Comparison of ENCODE assay signal across 16 cellular contexts in the genomic region with DNA sequence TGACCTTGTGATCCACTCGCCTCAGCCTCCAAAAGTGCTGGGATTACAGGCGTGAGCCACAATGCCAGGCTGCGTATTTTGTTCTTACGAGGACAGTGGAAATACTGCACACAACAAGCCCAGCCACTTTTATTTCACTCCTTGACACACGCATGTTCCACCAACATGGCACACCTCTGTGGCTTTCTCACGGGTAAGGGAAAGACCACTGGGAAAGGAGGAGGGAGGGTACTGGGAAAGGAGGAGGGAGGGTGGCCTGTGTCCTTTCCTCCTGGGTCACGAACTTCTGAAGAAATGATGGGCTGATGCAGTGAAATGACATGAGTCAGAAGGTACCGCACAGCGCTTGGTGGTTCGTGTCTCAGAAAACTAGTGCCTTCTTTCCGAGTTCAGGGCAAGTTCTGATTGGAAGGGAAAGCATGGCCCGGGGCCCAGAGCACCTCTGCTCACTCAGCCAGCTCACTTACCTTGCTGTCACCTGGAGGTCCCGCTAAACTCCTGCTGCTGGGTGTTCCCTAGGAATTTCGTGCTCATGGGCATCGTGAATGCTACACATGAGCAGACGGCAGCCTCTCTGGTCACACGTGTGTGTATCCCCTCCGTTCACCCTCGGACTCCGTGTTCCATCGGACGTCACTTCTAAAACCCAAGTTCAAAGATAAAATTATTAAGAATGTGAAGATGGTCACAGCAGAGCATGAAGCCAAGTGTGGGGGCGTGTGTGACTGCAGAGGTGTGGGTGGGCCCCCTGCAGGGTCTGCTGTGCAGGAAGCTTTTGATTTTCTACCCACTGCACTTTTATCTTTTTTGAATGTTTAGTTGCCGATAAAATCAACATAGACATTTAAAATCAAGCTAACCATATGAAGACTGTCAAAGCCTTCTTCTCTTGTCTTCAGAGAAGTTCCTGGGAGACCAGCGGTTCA. TPM values are rescaled to one million over a fixed set of nuclear protein-coding genes. Genes with fewer than 3 reads are reported as not detected.
DNase-seq lines count a peak whose midpoint lies in the region; ATAC-seq, FAIRE-seq and TF ChIP-seq lines count a peak whose summit lies in the region.
"Had no signal": no experiment of that assay in that cellular context is flagged by ENCODE, and none has a peak within 500 bp of the region (broad histone marks: within the 10 kb centered on the region; RNA-seq: fewer than 3 reads in every experiment).

No MANE protein-coding gene starts in this region.

- no peak overlapping the region for H3K4me3 Mint-ChIP-seq in activated CD4-positive, alpha-beta T cell treated with anti-CD3 and anti-CD28 coated beads, Interleukin-2, amount 10 ng/mL, durations not matched to agents 7 days and 5 days
- H3K4me3 Mint-ChIP-seq: CD4-positive, CD25-positive, alpha-beta regulatory T cell had no signal

- H3K36me3 Mint-ChIP-seq in activated CD4-positive, alpha-beta T cell treated with anti-CD3 and anti-CD28 coated beads, Interleukin-2, amount 10 ng/mL, durations not matched to agents 7 days and 5 days (ENCODE audit: low read depth) = no peaks in the 10 kb centered on the region
- H3K36me3 Mint-ChIP-seq: CD4-positive, CD25-positive, alpha-beta regulatory T cell had no signal

- no peaks in the 10 kb centered on the region for H3K9me3 ChIP-seq in left ventricle myocardium inferior (replicated peaks)
- H3K9me3 ChIP-seq: BLaER1 treated with 17β-estradiol and CSF1 and Interleukin-3, amounts not matched to agents 10 nM and 100 nM had no signal

- ATAC-seq in Right ventricle myocardium inferior = no peak
- ATAC-seq: GM12878 had no signal

- POLR2A ChIA-PET in activated CD4-positive, alpha-beta T cell treated with anti-CD3 and anti-CD28 coated beads, Interleukin-2, amount 10 ng/mL, durations not matched to agents 7 days and 5 days (lab: Charles Lee) = no interaction called here

- H3K27me3 Mint-ChIP-seq in activated CD4-positive, alpha-beta T cell treated with anti-CD3 and anti-CD28 coated beads, Interleukin-2, amount 10 ng/mL, durations not matched to agents 7 days and 5 days = peaks cover 3% of the 10 kb centered on the region

- H3K27ac ChIP-seq in left ventricle myocardium inferior (replicated peaks) (no peak overlapping the region), dorsolateral prefrontal cortex (peak overlapping the region in 48 of 59 donors; percentile 23 to 99 (median 89)), temporal lobe (ENCODE audit: low read depth, low read length) (peak overlapping the region; percentile 94)
- H3K27ac ChIP-seq: BLaER1 treated with 17β-estradiol and CSF1 and Interleukin-3, amounts not matched to agents 10 nM and 100 nM; HL-60 had no signal

- no peak for FAIRE-seq in HTR-8/SVneo (lab: Jason Lieb, UNC)
- FAIRE-seq: GM12878, GM18507 had no signal

- H3K4me1 ChIP-seq in left ventricle myocardium inferior = no peaks in the 10 kb centered on the region

- intact Hi-C loops in Right ventricle myocardium inferior (cut with DNase I) = no loop called here
- intact Hi-C loops in left ventricle myocardium inferior (cut with micrococcal nuclease) = no loop called here
- intact Hi-C loops in dorsolateral prefrontal cortex (cut with DNase I) = loop anchor here in 1 of 2 donors (10.0 kb wide), 1 partner anchor 283 kb away; no protein-coding TSS in a partner anchor

- H3K36me3 ChIP-seq in left ventricle myocardium inferior = no peaks in the 10 kb centered on the region
- H3K36me3 ChIP-seq: BLaER1 treated with 17β-estradiol and CSF1 and Interleukin-3, amounts not matched to agents 10 nM and 100 nM had no signal

- H3K4me3 ChIP-seq in left ventricle myocardium inferior = no peak overlapping the region
- H3K4me3 ChIP-seq in dorsolateral prefrontal cortex = no peak overlapping the region
- H3K4me3 ChIP-seq: BLaER1 treated with 17β-estradiol and CSF1 and Interleukin-3, amounts not matched to agents 10 nM and 100 nM; GM12878 had no signal

- CTCF ChIA-PET in activated CD4-positive, alpha-beta T cell treated with anti-CD3 and anti-CD28 coated beads, Interleukin-2, amount 10 ng/mL, durations not matched to agents 7 days and 5 days (lab: Charles Lee) = interaction anchor here (0.6 kb wide), 1 partner anchor 17 kb away, joined by 3 read pairs; no protein-coding TSS in a partner anchor

- peaks cover 15% of the 10 kb centered on the region for H3K27me3 ChIP-seq in left ventricle myocardium inferior (ENCODE audit: low read depth)
- no peaks in the 10 kb centered on the region for H3K27me3 ChIP-seq in dorsolateral prefrontal cortex
- H3K27me3 ChIP-seq: BLaER1 treated with 17β-estradiol and CSF1 and Interleukin-3, amounts not matched to agents 10 nM and 100 nM had no signal

- no peak overlapping the region for H3K27ac Mint-ChIP-seq in activated CD4-positive, alpha-beta T cell treated with anti-CD3 and anti-CD28 coated beads, Interleukin-2, amount 10 ng/mL, durations not matched to agents 7 days and 5 days
- H3K27ac Mint-ChIP-seq: CD4-positive, CD25-positive, alpha-beta regulatory T cell had no signal

- peaks cover under 1% of the 10 kb centered on the region for H3K4me1 Mint-ChIP-seq in activated CD4-positive, alpha-beta T cell treated with anti-CD3 and anti-CD28 coated beads, Interleukin-2, amount 10 ng/mL, durations not matched to agents 7 days and 5 days

- TF ChIP-seq CTCF in left ventricle myocardium inferior (IDR thresholded peaks at IDR 0.05; ENCODE audit: borderline replicate concordance) = no peak
- no peak for TF ChIP-seq CTCF in dorsolateral prefrontal cortex (IDR thresholded peaks at IDR 0.05 in 54 of 56, conservative IDR thresholded peaks at IDR 0.05 in 2 of 56; ENCODE audit: low read depth in 1 of 56, partially characterized antibody in 56 of 56)

- H3K9me3 Mint-ChIP-seq in activated CD4-positive, alpha-beta T cell treated with anti-CD3 and anti-CD28 coated beads, Interleukin-2, amount 10 ng/mL, durations not matched to agents 7 days and 5 days = no peaks in the 10 kb centered on the region
- H3K9me3 Mint-ChIP-seq: CD4-positive, CD25-positive, alpha-beta regulatory T cell had no signal

- DNase-seq in Right ventricle myocardium inferior (ENCODE audit: missing footprints) (peak; percentile 2), left ventricle myocardium inferior (no peak), dorsolateral prefrontal cortex (no peak), left kidney (ENCODE audit: low read depth, low spot score) (peak; percentile 40), HTR-8/SVneo (ENCODE audit: insufficient read length, low spot score) (no peak), SHP77 (lab: John Stamatoyannopoulos, UW) (no peak)
- no peak for DNase-seq in activated CD4-positive, alpha-beta T cell treated with anti-CD3 and anti-CD28 coated beads, Interleukin-2, amount 10 ng/mL, durations not matched to agents 7 days and 5 days
- DNase-seq: ACHN; CD4-positive, CD25-positive, alpha-beta regulatory T cell; DMS79; HCEC 1CT had no signal

RNA-seq across cellular contexts. Expression of a gene that starts 42.9 kb away (rescaled TPM):
- total RNA-seq in Right ventricle myocardium inferior (0.22 TPM), left ventricle myocardium inferior (0.66 TPM), dorsolateral prefrontal cortex (10 to 100 TPM in 3 of 120 experiments, 1 to 10 TPM in 117; 1.4 to 14.2 (median 4.7) TPM), temporal lobe (2.7 TPM)
- total RNA-seq in activated CD4-positive, alpha-beta T cell treated with anti-CD3 and anti-CD28 coated beads, Interleukin-2, amount 10 ng/mL, durations not matched to agents 7 days and 5 days = under 1 TPM; 0.27 TPM

RNA-seq across cellular contexts. Expression of a gene that starts 44.5 kb away (rescaled TPM):
- 22.2 TPM for total RNA-seq in Right ventricle myocardium inferior
- 16.5 TPM for total RNA-seq in left ventricle myocardium inferior
- total RNA-seq in dorsolateral prefrontal cortex = 100 to 1,000 TPM in 30 of 120 experiments, 10 to 100 TPM in 90; 23.4 to 303 (median 71.6) TPM
- 14.0 TPM for total RNA-seq in temporal lobe
- 1 to 10 TPM in 1 of 2 experiments, under 1 TPM in 1; 0.37 to 1.4 TPM for total RNA-seq in activated CD4-positive, alpha-beta T cell treated with anti-CD3 and anti-CD28 coated beads, Interleukin-2, amount 10 ng/mL, durations not matched to agents 7 days and 5 days

Comparison
In these comparisons a context has a peak if more than half of its experiments do, and no peak if none do; other contexts are left out.
1. DNase-seq: peak in Right ventricle myocardium inferior (single experiment) and left kidney (single experiment); none in left ventricle myocardium inferior (single experiment), dorsolateral prefrontal cortex (0 of 10), HTR-8/SVneo (single experiment), SHP77 (0 of 2) and activated CD4-positive, alpha-beta T cell treated with anti-CD3 and anti-CD28 coated beads, Interleukin-2, amount 10 ng/mL, durations not matched to agents 7 days and 5 days (single experiment).